15 cellular contexts compared by ENCODE assay signal in genomic region chr10:33803248-33803647, GRCh38.
A peak's percentile ranks its signal among the peaks of the same experiment; 100 is the strongest.
DNase-seq lines count a peak whose midpoint lies in the region; ATAC-seq and TF ChIP-seq lines count a peak whose summit lies in the region.
"Had no signal": no experiment of that assay in that cellular context is flagged by ENCODE, and none has a peak within 500 bp of the region (broad histone marks: within the 10 kb centered on the region; RNA-seq: fewer than 3 reads in every experiment).

No MANE protein-coding gene starts in this region.

- no peak overlapping the region for H3K56ac ChIP-seq in mesendoderm (ENCODE audit: low read length)

- H2BK15ac ChIP-seq in mesendoderm (replicated peaks; ENCODE audit: low read depth) = no peak overlapping the region

- TF ChIP-seq CTCF in thyroid gland (IDR thresholded peaks at IDR 0.05) = no peak

- H2BK5ac ChIP-seq in mesendoderm (ENCODE audit: low read length) = no peak overlapping the region

- no peak overlapping the region for H3K4ac ChIP-seq in mesendoderm (ENCODE audit: low read depth, low read length)

- no peak overlapping the region for H3K27ac ChIP-seq in mesendoderm (ENCODE audit: low read depth, low read length)
- no peak overlapping the region for H3K27ac ChIP-seq in thyroid gland
- H3K27ac ChIP-seq: ovary, skin epidermis had no signal

- WGBS in mesendoderm (ENCODE audit: extremely low coverage, insufficient coverage, low lambda C conversion rate) = no CpG with 5 or more reads among the region's 3 CpGs
- 95 to 96% methylated on average over 3 of the region's 3 CpGs for WGBS in thyroid gland, 2 donors

- intact Hi-C loops in thyroid gland (cut with DNase I) = no loop called here

- H3K4me1 ChIP-seq in mesendoderm (ENCODE audit: control insufficient read depth, low read depth, low read length) (no peaks in the 10 kb centered on the region), thyroid gland (no peaks in the 10 kb centered on the region)

- H3K4me3 ChIP-seq in mesendoderm (ENCODE audit: low read length) (no peak overlapping the region), thyroid gland (replicated peaks in 1 of 3) (no peak overlapping the region)
- H3K4me3 ChIP-seq: ovary, skin epidermis had no signal

- no peak for ATAC-seq in GM18868 (IDR thresholded peaks at IDR 0.05; ENCODE audit: unreplicated experiment)

- H3K4me3 Mint-ChIP-seq in activated T-cell treated with anti-CD3 and anti-CD28 coated beads, Interleukin-2, amount 50 U/mL, for 24 hours = no peak overlapping the region

- H3K9me3 ChIP-seq in thyroid gland = no peaks in the 10 kb centered on the region
- H3K9me3 ChIP-seq: ovary had no signal

- H2AK5ac ChIP-seq in mesendoderm (ENCODE audit: low read length) = no peak overlapping the region

- H3K79me2 ChIP-seq in mesendoderm (ENCODE audit: control insufficient read depth, insufficient read depth, low read length) = no peaks in the 10 kb centered on the region

- H3K36me3 ChIP-seq in mesendoderm (ENCODE audit: control insufficient read depth, insufficient read depth, low read length) (no peaks in the 10 kb centered on the region), thyroid gland (no peaks in the 10 kb centered on the region)
- H3K36me3 ChIP-seq: ovary had no signal

- H4K8ac ChIP-seq in mesendoderm (ENCODE audit: low read depth, low read length) = no peak overlapping the region

- no peaks in the 10 kb centered on the region for H3K36me3 Mint-ChIP-seq in activated T-cell treated with anti-CD3 and anti-CD28 coated beads, Interleukin-2, amount 50 U/mL, for 24 hours (ENCODE audit: low read depth)

- no peak overlapping the region for H3K9ac ChIP-seq in mesendoderm (ENCODE audit: low read length)

- H3K27me3 ChIP-seq in mesendoderm (ENCODE audit: insufficient read depth, low read length, poor library complexity) (no peaks in the 10 kb centered on the region), thyroid gland (no peaks in the 10 kb centered on the region)
- H3K27me3 ChIP-seq: ovary had no signal

- DNase-seq in Daoy (ENCODE audit: low read depth) (peak; percentile 73), LoVo (ENCODE audit: low spot score) (peak; percentile 50), dermis blood vessel endothelial cell (peak; percentile 44), mesendoderm (peak; percentile 58), AG08396 (ENCODE audit: low spot score) (no peak), thyroid gland (no peak)
- no peak for DNase-seq in activated T-cell treated with anti-CD3 and anti-CD28 coated beads, Interleukin-2, amount 50 U/mL, for 24 hours
- DNase-seq: activated CD4-positive, alpha-beta T cell treated with anti-CD3 and anti-CD28 coated beads, Interleukin-2, amount 50 U/mL, for 4 hours; activated T-cell treated with anti-CD3 and anti-CD28 coated beads, Interleukin-2, amount 50 U/mL, for 1 hour; cerebellar nuclear complex; NCI-H2081; NCI-H524 treated with DMSO at 0.1 percent for 48 hours; ovary had no signal

- H3K27me3 Mint-ChIP-seq in activated T-cell treated with anti-CD3 and anti-CD28 coated beads, Interleukin-2, amount 50 U/mL, for 24 hours = no peaks in the 10 kb centered on the region

- no peak for TF ChIP-seq POLR2A in thyroid gland (IDR thresholded peaks at IDR 0.05)

- H3K4me2 ChIP-seq in mesendoderm (ENCODE audit: low read length) = no peak overlapping the region

- no peak overlapping the region for H3K18ac ChIP-seq in mesendoderm (ENCODE audit: low read length)

- H3K9me3 Mint-ChIP-seq in activated T-cell treated with anti-CD3 and anti-CD28 coated beads, Interleukin-2, amount 50 U/mL, for 24 hours = no peaks in the 10 kb centered on the region

- H2BK120ac ChIP-seq in mesendoderm (ENCODE audit: low read depth, low read length) = no peak overlapping the region

- no peak overlapping the region for H4K5ac ChIP-seq in mesendoderm (ENCODE audit: low read length)

- no peak overlapping the region for H3K23ac ChIP-seq in mesendoderm (ENCODE audit: low read length)

- H3K4me1 Mint-ChIP-seq in activated T-cell treated with anti-CD3 and anti-CD28 coated beads, Interleukin-2, amount 50 U/mL, for 24 hours (ENCODE audit: low read depth) = no peaks in the 10 kb centered on the region

- no peaks in the 10 kb centered on the region for H3K79me1 ChIP-seq in mesendoderm (ENCODE audit: low read length)

- no peak overlapping the region for H3K27ac Mint-ChIP-seq in activated T-cell treated with anti-CD3 and anti-CD28 coated beads, Interleukin-2, amount 50 U/mL, for 24 hours

Comparison
In these comparisons a context has a peak if more than half of its experiments do, and no peak if none do; other contexts are left out.
1. DNase-seq: peak in Daoy (single experiment), LoVo (single experiment), dermis blood vessel endothelial cell (single experiment) and mesendoderm (single experiment); none in AG08396 (single experiment), thyroid gland (0 of 2) and activated T-cell treated with anti-CD3 and anti-CD28 coated beads, Interleukin-2, amount 50 U/mL, for 24 hours (single experiment).